15 cellular contexts compared by ENCODE assay signal in genomic region chr3:55406666-55407425, GRCh38.
A peak's percentile ranks its signal among the peaks of the same experiment; 100 is the strongest.
DNase-seq lines count a peak whose midpoint lies in the region; TF ChIP-seq lines count a peak whose summit lies in the region.
"Had no signal": no experiment of that assay in that cellular context is flagged by ENCODE, and none has a peak within 500 bp of the region (broad histone marks: within the 10 kb centered on the region; RNA-seq: fewer than 3 reads in every experiment).

No MANE protein-coding gene starts in this region.

- no peak overlapping the region for H3K4me3 Mint-ChIP-seq in MCF 10A (ENCODE audit: unreplicated experiment)
- H3K4me3 Mint-ChIP-seq: CD14-positive monocyte had no signal

- CTCF ChIA-PET in mammary epithelial cell (lab: Charles Lee; ENCODE audit: low non-redundant PET), result no interaction called here
- CTCF ChIA-PET in MCF 10A (lab: Yijun Ruan, JAX), result interaction anchor here (0.6 kb wide), 1 partner anchor 1258 kb away, joined by 4 read pairs; no protein-coding TSS in a partner anchor
- CTCF ChIA-PET in OCI-LY7 (lab: Charles Lee; ENCODE audit: unreplicated experiment), result no interaction called here

- no peaks in the 10 kb centered on the region for H3K9me3 Mint-ChIP-seq in MCF 10A (ENCODE audit: unreplicated experiment)

- H3K9me3 ChIP-seq in mammary epithelial cell (replicated peaks; ENCODE audit: insufficient read depth, low read length) (no peaks in the 10 kb centered on the region), OCI-LY7 (ENCODE audit: low read length) (no peaks in the 10 kb centered on the region)
- H3K9me3 ChIP-seq: Caco-2 had no signal

- WGBS in mammary epithelial cell (ENCODE audit: low coverage, missing lambda C conversion rate), result 43% methylated on average over 2 of the region's 2 CpGs

- no peak overlapping the region for H3K27ac ChIP-seq in mammary epithelial cell (ENCODE audit: insufficient read depth, low read depth, low read length)
- no peak overlapping the region for H3K27ac ChIP-seq in OCI-LY7 (ENCODE audit: low read depth, low read length, poor library complexity, severe bottlenecking)

- no peaks in the 10 kb centered on the region for H3K4me1 Mint-ChIP-seq in MCF 10A (ENCODE audit: insufficient read depth, unreplicated experiment)
- H3K4me1 Mint-ChIP-seq: CD14-positive monocyte had no signal

- in situ Hi-C loops in mammary epithelial cell (cut with MboI; ENCODE audit: low sequenced_read_pairs in 2 of 2), result no loop called here

- H3K27me3 ChIP-seq in mammary epithelial cell (ENCODE audit: insufficient read depth, low read length), result no peaks in the 10 kb centered on the region

- DNase-seq in mammary epithelial cell, result peak; percentile 66
- DNase-seq in MCF 10A (ENCODE audit: unreplicated experiment), result no peak
- no peak for DNase-seq in OCI-LY7 (ENCODE audit: low spot score)
- DNase-seq in fibroblast of mammary gland (ENCODE audit: low read depth), result peak; percentile 66
- peak; percentile 74 for DNase-seq in stromal cell of bone marrow (ENCODE audit: low read depth)
- DNase-seq in NCI-H2171 treated with DMSO at 0.1 percent for 48 hours (lab: John Stamatoyannopoulos, UW), result no peak
- DNase-seq in inferior parietal cortex (ENCODE audit: extremely low spot score), result no peak
- no peak for DNase-seq in stimulated activated CD4-positive, alpha-beta T cell treated with anti-CD3 and anti-CD28 coated beads, Interleukin-12 subunit alpha, Interleukin-12 subunit beta, amount 100 ng/mL, for 4 hours
- DNase-seq: 8988T, Caco-2, GOT3, NCI-H1930, NCI-H524, RPMI8226 had no signal

- H3K27ac Mint-ChIP-seq in MCF 10A (ENCODE audit: low read depth, unreplicated experiment), result no peak overlapping the region
- H3K27ac Mint-ChIP-seq: CD14-positive monocyte had no signal

- H4K20me1 ChIP-seq in mammary epithelial cell (ENCODE audit: insufficient read depth, low read length) (no peaks in the 10 kb centered on the region), OCI-LY7 (ENCODE audit: insufficient read depth, low read length) (no peaks in the 10 kb centered on the region)

- H3K4me2 ChIP-seq in mammary epithelial cell (ENCODE audit: insufficient read depth, low read depth, low read length), result peak overlapping the region; percentile 20
- no peak overlapping the region for H3K4me2 ChIP-seq in OCI-LY7 (ENCODE audit: low read length)

- H3K36me3 ChIP-seq in mammary epithelial cell (ENCODE audit: insufficient read depth, low read length) (no peaks in the 10 kb centered on the region), OCI-LY7 (ENCODE audit: insufficient read depth, low read length) (no peaks in the 10 kb centered on the region)

- peaks cover 5% of the 10 kb centered on the region for H3K36me3 Mint-ChIP-seq in MCF 10A (ENCODE audit: insufficient read depth, unreplicated experiment)
- H3K36me3 Mint-ChIP-seq: CD14-positive monocyte had no signal

- no peaks in the 10 kb centered on the region for H3K79me2 ChIP-seq in mammary epithelial cell (ENCODE audit: insufficient read depth, low read length)
- no peaks in the 10 kb centered on the region for H3K79me2 ChIP-seq in OCI-LY7 (ENCODE audit: insufficient read depth, low read depth, low read length)

- no TSS peak for BruUV-seq in mammary epithelial cell (replicated peaks; lab: Mats Ljungman, UMichigan)
- no TSS peak for BruUV-seq in MCF 10A (replicated peaks; lab: Mats Ljungman, UMichigan)
- no TSS peak for BruUV-seq in OCI-LY7 (replicated peaks; lab: Mats Ljungman, UMichigan)

- H3K9me2 ChIP-seq in OCI-LY7 (ENCODE audit: insufficient read depth, low read length), result no peaks in the 10 kb centered on the region

- dilution Hi-C loops in mammary epithelial cell (cut with HindIII; ENCODE audit: low sequenced_read_pairs), result no loop called here

- TF ChIP-seq CTCF in mammary epithelial cell (conservative IDR thresholded peaks at IDR 0.05 in 1 of 2, IDR thresholded peaks at IDR 0.05 in 1 of 2; ENCODE audit: extremely low read depth in 1 of 2, insufficient read depth in 1 of 2, low read depth in 1 of 2, low read length in 2 of 2) (no peak), MCF 10A (IDR thresholded peaks at IDR 0.05; ENCODE audit: unreplicated experiment) (no peak), OCI-LY7 (conservative IDR thresholded peaks at IDR 0.05; ENCODE audit: low read length) (no peak), fibroblast of mammary gland (conservative IDR thresholded peaks at IDR 0.05; ENCODE audit: control insufficient read depth, insufficient read depth, low read depth, low read length) (no peak)

- intact Hi-C loops in mammary epithelial cell (cut with micrococcal nuclease) (loop anchor here (5.0 kb wide), 1 partner anchor 550 kb away; no protein-coding TSS in a partner anchor), MCF 10A (cut with micrococcal nuclease) (no loop called here), OCI-LY7 (cut with micrococcal nuclease; ENCODE audit: unreplicated experiment) (loop anchor here (10.0 kb wide), 1 partner anchor 552 kb away; no protein-coding TSS in a partner anchor)

- H3K4me1 ChIP-seq in mammary epithelial cell (ENCODE audit: insufficient read depth, low read length) (peaks cover 15% of the 10 kb centered on the region), OCI-LY7 (ENCODE audit: insufficient read depth, low read length, poor library complexity, severe bottlenecking) (peaks cover 10% of the 10 kb centered on the region)
- H3K4me1 ChIP-seq: Caco-2 had no signal

- POLR2A ChIA-PET in MCF 10A (lab: Yijun Ruan, JAX), result no interaction called here
- POLR2A ChIA-PET in OCI-LY7 (lab: Charles Lee), result interaction anchor here (0.5 to 1.0 kb wide), 3 partner anchors 10 to 439 kb away, joined by 3 to 6 read pairs (median 3); no protein-coding TSS in a partner anchor

- H2AFZ ChIP-seq in mammary epithelial cell (ENCODE audit: low read depth, low read length) (peak overlapping the region; percentile 55), OCI-LY7 (ENCODE audit: low read length) (0 out of 2 replicates have a peak overlapping the region, but pooled peaks have one; percentile 9)

- no peak overlapping the region for H3K9ac ChIP-seq in mammary epithelial cell (ENCODE audit: insufficient read depth, low read length)

- H3K4me3 ChIP-seq in mammary epithelial cell (replicated peaks in 1 of 3; ENCODE audit: insufficient read depth in 1 of 3, low read depth in 2 of 3, low read length in 3 of 3), result no peak overlapping the region
- H3K4me3 ChIP-seq in OCI-LY7 (ENCODE audit: low read depth, low read length, poor library complexity, severe bottlenecking), result no peak overlapping the region
- no peak overlapping the region for H3K4me3 ChIP-seq in fibroblast of mammary gland (ENCODE audit: control insufficient read depth, low read depth, low read length)

- no peaks in the 10 kb centered on the region for H3K27me3 Mint-ChIP-seq in MCF 10A (ENCODE audit: insufficient read depth, unreplicated experiment)

Comparison
In these comparisons a context has a peak if more than half of its experiments do, and no peak if none do; other contexts are left out.
1. DNase-seq: peak in mammary epithelial cell (single experiment), fibroblast of mammary gland (single experiment) and stromal cell of bone marrow (single experiment); none in MCF 10A (single experiment), OCI-LY7 (single experiment), NCI-H2171 treated with DMSO at 0.1 percent for 48 hours (single experiment), inferior parietal cortex (single experiment) and stimulated activated CD4-positive, alpha-beta T cell treated with anti-CD3 and anti-CD28 coated beads, Interleukin-12 subunit alpha, Interleukin-12 subunit beta, amount 100 ng/mL, for 4 hours (single experiment).